ENCODE assay signal across 8 cellular contexts in genomic region chrX:135520022-135520552, GRCh38. TPM values are rescaled to one million over a fixed set of nuclear protein-coding genes. Genes with fewer than 3 reads are reported as not detected.
A peak's percentile ranks its signal among the peaks of the same experiment; 100 is the strongest.
DNase-seq lines count a peak whose midpoint lies in the region; ATAC-seq and TF ChIP-seq lines count a peak whose summit lies in the region.

No MANE protein-coding gene starts in this region.

- DNase-seq in heart right ventricle (no peak), left ventricle myocardium superior (no peak), T-helper 17 cell (no peak), glomerular endothelial cell (ENCODE audit: extremely low read depth, low read depth, low spot score) (peak; percentile 9), SKM-1 (lab: John Stamatoyannopoulos, UW; ENCODE audit: unreplicated experiment) (no peak)
- DNase-seq in activated CD8-positive, alpha-beta memory T cell treated with anti-CD3 and anti-CD28 coated beads, Interleukin-2, amount 50 U/mL, for 48 hours: no peak

- no peak for ATAC-seq in heart right ventricle
- ATAC-seq in left ventricle myocardium superior: no peak
- ATAC-seq in T-helper 17 cell: no peak
- no peak for ATAC-seq in GM21717 (IDR thresholded peaks at IDR 0.05; ENCODE audit: unreplicated experiment)

- peaks cover 4% of the 10 kb centered on the region for H3K36me3 Mint-ChIP-seq in T-helper 17 cell (ENCODE audit: low read depth)

- no peak for TF ChIP-seq CTCF in heart right ventricle (IDR thresholded peaks at IDR 0.05)

- peaks cover 0 to 27% (median 0%) of the 10 kb centered on the region in 9 donors for H3K4me1 ChIP-seq in heart right ventricle

- 4 to 6% methylated on average over 12 of the region's 12 CpGs for WGBS in heart right ventricle, 2 donors

- no peaks in the 10 kb centered on the region for H3K27me3 Mint-ChIP-seq in T-helper 17 cell

- no peaks in the 10 kb centered on the region for H3K36me3 ChIP-seq in heart right ventricle

- H3K27ac ChIP-seq in heart right ventricle: peak overlapping the region in 8 of 10 donors; percentile 82 to 95 (median 90)
- peak overlapping the region in 12 of 21 experiments; percentile 17 to 98 (median 58) for H3K27ac ChIP-seq in skin epidermis

- H3K4me3 ChIP-seq in heart right ventricle: peak overlapping the region in 9 of 10 donors; percentile 51 to 74 (median 68)
- H3K4me3 ChIP-seq in skin epidermis: peak overlapping the region; percentile 5 to 77 (median 54)

- H3K9me3 ChIP-seq in heart right ventricle (no peaks in the 10 kb centered on the region), T-helper 17 cell (ENCODE audit: control insufficient read depth, low read length, poor library complexity, severe bottlenecking) (no peaks in the 10 kb centered on the region)

- peaks cover 25% of the 10 kb centered on the region for H3K4me1 Mint-ChIP-seq in T-helper 17 cell

- H3K4me3 Mint-ChIP-seq in T-helper 17 cell: peak overlapping the region; percentile 99

- intact Hi-C loops in heart right ventricle (cut with DNase I): no loop called here
- intact Hi-C loops in left ventricle myocardium superior (cut with micrococcal nuclease): no loop called here

- peaks cover 0 to 6% (median 0%) of the 10 kb centered on the region in 7 donors for H3K27me3 ChIP-seq in heart right ventricle

- H3K27ac Mint-ChIP-seq in T-helper 17 cell: peak overlapping the region; percentile 98

RNA-seq across cellular contexts. Expression of gene INTS6L, which starts 0.4 kb away (rescaled TPM):
- total RNA-seq in heart right ventricle: 1 to 10 TPM; 1.4 to 3.4 (median 2.6) TPM
- 1 to 10 TPM; 1.8 to 8.9 TPM for polyA plus RNA-seq in heart right ventricle
- 3.2 TPM for total RNA-seq in left ventricle myocardium superior
- total RNA-seq in T-helper 17 cell: 10 to 100 TPM; 20.2 to 29.8 TPM
- total RNA-seq in glomerular endothelial cell: 2.2 and 5.7 TPM in 2 replicates
